Comparison of ENCODE assay signal across 8 cellular contexts in the genomic region with DNA sequence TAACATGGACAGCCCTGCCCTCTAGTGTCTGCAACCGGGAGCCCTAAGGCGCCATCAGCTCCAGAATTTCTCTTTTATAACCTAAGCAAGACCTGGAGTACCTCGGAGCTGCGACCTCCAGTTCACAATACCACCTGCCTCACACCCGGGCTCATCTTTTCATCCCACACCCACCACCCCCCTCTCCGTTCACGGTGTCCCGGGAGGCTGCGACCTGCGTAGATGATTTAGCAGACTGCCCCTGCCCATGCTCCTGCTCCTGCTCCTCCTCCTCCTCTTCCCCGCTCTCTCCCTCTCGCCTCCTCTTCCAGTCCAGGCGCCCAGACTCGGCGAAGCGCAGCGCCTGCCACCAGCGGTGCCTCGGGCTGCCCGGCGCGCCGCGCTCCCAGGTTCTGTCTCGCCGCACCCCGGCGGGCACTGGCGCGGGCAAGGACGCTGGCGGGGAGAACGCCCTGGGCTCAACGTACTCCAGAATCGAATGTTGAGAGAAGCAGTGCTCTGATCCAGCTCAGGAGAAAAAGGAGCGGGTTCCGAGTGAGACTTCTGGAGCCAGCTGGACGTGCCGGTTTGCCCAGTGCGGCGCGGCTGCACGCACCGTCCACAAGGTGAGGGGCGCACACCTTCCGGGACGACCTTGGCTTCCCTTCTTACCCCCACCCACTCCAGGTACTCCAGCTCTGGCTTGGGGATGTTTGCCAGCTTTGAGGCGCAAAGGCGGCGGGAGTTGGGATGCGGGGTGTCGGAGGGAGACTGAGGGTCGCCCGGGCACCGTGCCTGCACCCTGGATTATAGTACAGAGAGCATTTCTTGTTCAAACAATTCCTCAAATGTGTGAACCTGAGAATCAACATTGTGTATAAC. TPM values are rescaled to one million over a fixed set of nuclear protein-coding genes. Genes with fewer than 3 reads are reported as not detected.
DNase-seq lines count a peak whose midpoint lies in the region; ATAC-seq and TF ChIP-seq lines count a peak whose summit lies in the region.

A gene with protein sequence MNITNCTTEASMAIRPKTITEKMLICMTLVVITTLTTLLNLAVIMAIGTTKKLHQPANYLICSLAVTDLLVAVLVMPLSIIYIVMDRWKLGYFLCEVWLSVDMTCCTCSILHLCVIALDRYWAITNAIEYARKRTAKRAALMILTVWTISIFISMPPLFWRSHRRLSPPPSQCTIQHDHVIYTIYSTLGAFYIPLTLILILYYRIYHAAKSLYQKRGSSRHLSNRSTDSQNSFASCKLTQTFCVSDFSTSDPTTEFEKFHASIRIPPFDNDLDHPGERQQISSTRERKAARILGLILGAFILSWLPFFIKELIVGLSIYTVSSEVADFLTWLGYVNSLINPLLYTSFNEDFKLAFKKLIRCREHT (plus strand): TSS at position 310 of the 861 bp plus-strand sequence. CDS start 77,807 bp downstream, outside the sequence.

- no peak within 1 kb of the TSS for H3K27ac Mint-ChIP-seq in Caco-2 (ENCODE audit: unreplicated experiment)
- no peak within 1 kb of the TSS for H3K27ac Mint-ChIP-seq in CD4-positive, alpha-beta memory T cell

- H3K4me1 ChIP-seq in Caco-2 (no peaks in the 10 kb centered on the region), HUES64 (ENCODE audit: insufficient read depth, low read length) (peaks cover 2% of the 10 kb centered on the region; the same call in 1 of the 2 replicates), osteoblast (ENCODE audit: insufficient read depth, low read length) (no peaks in the 10 kb centered on the region)
- H3K4me1 ChIP-seq in CD4-positive, alpha-beta memory T cell (ENCODE audit: insufficient read depth, low read length), result no peaks in the 10 kb centered on the region

- H4K20me1 ChIP-seq in osteoblast (ENCODE audit: insufficient read depth, low read length), result no peaks in the 10 kb centered on the region

- no peaks in the 10 kb centered on the region for H3K4me1 Mint-ChIP-seq in Caco-2 (ENCODE audit: low read depth, unreplicated experiment)
- H3K4me1 Mint-ChIP-seq in CD4-positive, alpha-beta memory T cell, result no peaks in the 10 kb centered on the region

- H3K79me2 ChIP-seq in osteoblast (ENCODE audit: insufficient read depth, low read length), result no peaks in the 10 kb centered on the region

- POLR2A ChIA-PET in Caco-2 (lab: Charles Lee), result no interaction called here
- POLR2A ChIA-PET in CD4-positive, alpha-beta memory T cell (lab: Charles Lee; ENCODE audit: partially characterized antibody), result no interaction called here

- ATAC-seq in SK-N-SH treated with all-trans-retinoic acid at 6 μM for 48 hours (peak; percentile 92), GM19455 (IDR thresholded peaks at IDR 0.05; ENCODE audit: unreplicated experiment) (no peak)

- H3K27me3 ChIP-seq in Caco-2 (replicated peaks; ENCODE audit: control insufficient read depth, insufficient read depth, low read length) (no peaks in the 10 kb centered on the region; the same call in 1 of the 2 replicates), HUES64 (ENCODE audit: insufficient read depth, low read length) (peaks cover 47% of the 10 kb centered on the region), osteoblast (ENCODE audit: insufficient read depth, low read length) (peaks cover 10% of the 10 kb centered on the region)
- H3K27me3 ChIP-seq in CD4-positive, alpha-beta memory T cell (ENCODE audit: insufficient read depth, low read length), result peaks cover 14% of the 10 kb centered on the region

- H3K4me3 ChIP-seq in Caco-2 (ENCODE audit: low read depth, low read length) (no peak within 1 kb of the TSS), HUES64 (ENCODE audit: low read length) (peak within 1 kb of the TSS; percentile 57), fibroblast of villous mesenchyme (ENCODE audit: low read depth, low read length) (no peak within 1 kb of the TSS), osteoblast (ENCODE audit: insufficient read depth, low read length) (peak within 1 kb of the TSS; percentile 48)
- no peak within 1 kb of the TSS for H3K4me3 ChIP-seq in CD4-positive, alpha-beta memory T cell (ENCODE audit: low read length in 2 of 2)

- peaks cover 19% of the 10 kb centered on the region for H3K27me3 Mint-ChIP-seq in Caco-2 (ENCODE audit: insufficient read depth, unreplicated experiment)
- peaks cover 20 to 26% of the 10 kb centered on the region in 2 donors for H3K27me3 Mint-ChIP-seq in CD4-positive, alpha-beta memory T cell

- 5% methylated on average over 55 of the region's 55 CpGs for WGBS in HUES64

- no TSS peak for BruUV-seq in Caco-2 (replicated peaks; lab: Mats Ljungman, UMichigan)

- H3K9me3 ChIP-seq in Caco-2 (no peaks in the 10 kb centered on the region), HUES64 (ENCODE audit: insufficient read depth, low read depth, low read length) (no peaks in the 10 kb centered on the region), osteoblast (ENCODE audit: low read depth, low read length) (no peaks in the 10 kb centered on the region)
- no peaks in the 10 kb centered on the region for H3K9me3 ChIP-seq in CD4-positive, alpha-beta memory T cell (ENCODE audit: control insufficient read depth in 1 of 2, low read length in 2 of 2)

- H3K4me2 ChIP-seq in osteoblast (ENCODE audit: insufficient read depth, low read length), result peak within 1 kb of the TSS; percentile 55

- DNase-seq in Caco-2 (peak in 1 of 2 experiments; percentile 59), GM19238 (ENCODE audit: insufficient read length, low spot score) (peak; percentile 16), fibroblast of villous mesenchyme (ENCODE audit: low read depth) (peak; percentile 13), osteoblast (ENCODE audit: insufficient read length, low spot score, missing footprints) (peak; percentile 76)
- DNase-seq in CD4-positive, alpha-beta memory T cell, result no peak

- H3K36me3 Mint-ChIP-seq in Caco-2 (ENCODE audit: insufficient read depth, unreplicated experiment), result no peaks in the 10 kb centered on the region
- H3K36me3 Mint-ChIP-seq in CD4-positive, alpha-beta memory T cell, result no peaks in the 10 kb centered on the region

- CTCF ChIA-PET in Caco-2 (lab: Charles Lee), result interaction anchor here (1.0 kb wide), 1 partner anchor 1015 kb away, joined by 4 read pairs; no protein-coding TSS in a partner anchor
- CTCF ChIA-PET in CD4-positive, alpha-beta memory T cell (lab: Charles Lee; ENCODE audit: partially characterized antibody), result no interaction called here

- intact Hi-C loops in Caco-2 (cut with micrococcal nuclease; ENCODE audit: unreplicated experiment), result loop anchor here (1.0 to 10.0 kb wide), 3 partner anchors 78 to 1014 kb away; no protein-coding TSS in a partner anchor
- intact Hi-C loops in CD4-positive, alpha-beta memory T cell (cut with micrococcal nuclease), result no loop called here

- peak within 1 kb of the TSS; percentile 72 for H2AFZ ChIP-seq in osteoblast (ENCODE audit: low read length)

- no peaks in the 10 kb centered on the region for H3K9me3 Mint-ChIP-seq in Caco-2 (ENCODE audit: unreplicated experiment)
- H3K9me3 Mint-ChIP-seq in CD4-positive, alpha-beta memory T cell, result peaks cover 0 to 6% (median 0%) of the 10 kb centered on the region in 8 donors

- H3K27ac ChIP-seq in HUES64 (ENCODE audit: low read depth, low read length), result no peak within 1 kb of the TSS
- H3K27ac ChIP-seq in osteoblast (ENCODE audit: low read depth, low read length), result no peak within 1 kb of the TSS
- H3K27ac ChIP-seq in CD4-positive, alpha-beta memory T cell (ENCODE audit: low read depth, low read length), result no peak within 1 kb of the TSS

- H3K36me3 ChIP-seq in Caco-2 (ENCODE audit: control insufficient read depth, insufficient read depth, low read length), result no peaks in the 10 kb centered on the region
- no peaks in the 10 kb centered on the region for H3K36me3 ChIP-seq in HUES64 (ENCODE audit: insufficient read depth, low read length)
- no peaks in the 10 kb centered on the region for H3K36me3 ChIP-seq in osteoblast (ENCODE audit: insufficient read depth, low read length)
- no peaks in the 10 kb centered on the region for H3K36me3 ChIP-seq in CD4-positive, alpha-beta memory T cell (ENCODE audit: insufficient read depth, low read length)

- peak within 1 kb of the TSS; percentile 46 for H3K4me3 Mint-ChIP-seq in Caco-2 (ENCODE audit: unreplicated experiment)
- H3K4me3 Mint-ChIP-seq in CD4-positive, alpha-beta memory T cell, result no peak within 1 kb of the TSS

- peak; percentile 50 to 66 for TF ChIP-seq CTCF in Caco-2 (IDR thresholded peaks at IDR 0.05; ENCODE audit: insufficient read depth in 1 of 2, low read depth in 1 of 2, low read length in 1 of 2, severe bottlenecking in 1 of 2, unreplicated experiment in 1 of 2)
- TF ChIP-seq CTCF in fibroblast of villous mesenchyme (IDR thresholded peaks at IDR 0.05; ENCODE audit: insufficient read depth, low read depth, low read length), result peak; percentile 58
- peak; percentile 44 for TF ChIP-seq CTCF in osteoblast (IDR thresholded peaks at IDR 0.05; ENCODE audit: extremely low read depth, low read depth, low read length)

- H3K9ac ChIP-seq in HUES64 (ENCODE audit: low read depth, low read length), result peak within 1 kb of the TSS; percentile 21; the same call in 1 of the 2 replicates

TF ChIP-seq in SK-N-SH treated with all-trans-retinoic acid at 6 μM for 48 hours, 23 proteins besides CTCF, POLR2A, EP300 and RAD21:
- TF ChIP-seq ZNF70 (CRISPR knock-in tag; IDR thresholded peaks at IDR 0.05) (no peak), RARB (CRISPR knock-in tag; IDR thresholded peaks at IDR 0.05) (no peak), TOX (CRISPR knock-in tag; IDR thresholded peaks at IDR 0.05; ENCODE audit: borderline replicate concordance) (no peak), CSRNP3 (CRISPR knock-in tag; IDR thresholded peaks at IDR 0.05) (no peak), ZNF565 (CRISPR knock-in tag; conservative IDR thresholded peaks at IDR 0.05; ENCODE audit: low read depth) (no peak), ISL1 (CRISPR knock-in tag; IDR thresholded peaks at IDR 0.05) (no peak), ZNF8 (CRISPR knock-in tag; IDR thresholded peaks at IDR 0.05) (no peak)

RNA-seq across cellular contexts. Expression of the gene that starts here (rescaled TPM):
- total RNA-seq in Caco-2 (2022) (not detected in 2 replicates), fibroblast of villous mesenchyme (not detected in 2 replicates), osteoblast (not detected in 2 replicates)
- polyA plus RNA-seq in HUES64 (2013, experiment 1 of 2), result 0.35 TPM
- polyA plus RNA-seq in HUES64 (2013, experiment 2 of 2), result 0.19 TPM
- not detected for total RNA-seq in CD4-positive, alpha-beta memory T cell
- polyA plus RNA-seq in CD4-positive, alpha-beta memory T cell, result not detected

Comparison
In these comparisons a context has a peak if more than half of its experiments do, and no peak if none do; other contexts are left out.
1. Peak in DNase-seq in fibroblast of villous mesenchyme; RNA of the gene not detected or under 1 TPM.
2. Peak in DNase-seq, H3K4me3 ChIP-seq and H3K4me2 ChIP-seq in osteoblast; RNA of the gene not detected or under 1 TPM.